Comparison of ENCODE assay signal across 12 cellular contexts in the genomic region with DNA sequence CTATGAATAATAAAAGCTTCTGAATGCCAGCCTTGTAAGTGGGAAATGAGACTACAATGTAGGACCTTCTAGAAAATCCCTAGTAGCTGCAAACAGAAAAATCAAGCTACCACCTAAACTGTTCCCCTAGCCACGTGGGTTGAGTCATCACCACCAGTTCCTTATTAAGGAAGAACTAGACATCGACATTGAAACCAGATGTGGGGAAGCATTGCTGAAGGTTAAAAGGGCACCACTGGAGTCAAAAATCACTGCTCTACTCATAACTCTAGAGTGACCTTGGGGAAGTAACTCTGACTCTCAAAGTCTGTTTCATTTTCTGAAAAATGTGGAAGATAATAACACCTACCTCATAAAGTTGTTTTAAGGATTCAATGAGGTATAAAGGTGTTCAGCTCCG. TPM values are rescaled to one million over a fixed set of nuclear protein-coding genes. Genes with fewer than 3 reads are reported as not detected.
A peak's percentile ranks its signal among the peaks of the same experiment; 100 is the strongest.
DNase-seq lines count a peak whose midpoint lies in the region; ATAC-seq and TF ChIP-seq lines count a peak whose summit lies in the region.
"Had no signal": no experiment of that assay in that cellular context is flagged by ENCODE, and none has a peak within 500 bp of the region (broad histone marks: within the 10 kb centered on the region; RNA-seq: fewer than 3 reads in every experiment).

No MANE protein-coding gene starts in this region.

- WGBS in gastroesophageal sphincter (ENCODE audit: low coverage in 1 of 2), 2 donors: 61 to 63% methylated on average over 3 of the region's 3 CpGs
- 17% methylated on average over 3 of the region's 3 CpGs for WGBS in suprapubic skin

- CTCF ChIA-PET in BJ (lab: Yijun Ruan, JAX): interaction anchor here (0.6 to 1.6 kb wide), 8 partner anchors 11 to 1762 kb away, joined by 3 to 6 read pairs (median 3); no protein-coding TSS in a partner anchor

- H3K9me3 ChIP-seq in gastroesophageal sphincter (no peaks in the 10 kb centered on the region), suprapubic skin (no peaks in the 10 kb centered on the region)

- H3K4me3 ChIP-seq in BJ (ENCODE audit: low read depth, low read length) (no peak overlapping the region), epithelial cell of esophagus (ENCODE audit: low read length) (no peak overlapping the region), gastroesophageal sphincter (no peak overlapping the region), suprapubic skin (no peak overlapping the region)
- H3K4me3 ChIP-seq: cardiac muscle cell had no signal

- peaks cover 0 to 12% (median 6%) of the 10 kb centered on the region in 3 donors for H3K4me1 ChIP-seq in gastroesophageal sphincter
- peaks cover 23% of the 10 kb centered on the region for H3K4me1 ChIP-seq in suprapubic skin

- ATAC-seq in GM19351 (IDR thresholded peaks at IDR 0.05; ENCODE audit: unreplicated experiment) (peak; percentile 90), gastroesophageal sphincter (no peak)

- peak; percentile 56 for DNase-seq in BJ (ENCODE audit: low read depth)
- DNase-seq in HS-5 (ENCODE audit: low read depth): peak; percentile 41
- DNase-seq in epithelial cell of esophagus (ENCODE audit: low read depth): peak; percentile 30
- DNase-seq in DMS53 treated with DMSO at 0.1 percent for 48 hours (lab: John Stamatoyannopoulos, UW; ENCODE audit: unreplicated experiment): no peak
- DNase-seq in suprapubic skin (ENCODE audit: low spot score in 2 of 2): no peak
- no peak for DNase-seq in NCI-H2196 (lab: John Stamatoyannopoulos, UW; ENCODE audit: unreplicated experiment)
- DNase-seq: left cardiac atrium; stimulated activated CD4-positive, alpha-beta T cell treated with anti-CD3 and anti-CD28 coated beads, Interleukin-4, amount 100 ng/mL, for 1 hour had no signal

- TF ChIP-seq CTCF in BJ (IDR thresholded peaks at IDR 0.05; ENCODE audit: insufficient read depth, low read depth, low read length): no peak
- no peak for TF ChIP-seq CTCF in epithelial cell of esophagus (IDR thresholded peaks at IDR 0.05; ENCODE audit: insufficient read depth, low read depth, low read length, missing control alignments)
- no peak for TF ChIP-seq CTCF in gastroesophageal sphincter (IDR thresholded peaks at IDR 0.05)
- no peak for TF ChIP-seq CTCF in suprapubic skin (IDR thresholded peaks at IDR 0.05)

- H3K27me3 ChIP-seq in BJ (ENCODE audit: control insufficient read depth, insufficient read depth, low read length): no peaks in the 10 kb centered on the region
- H3K27me3 ChIP-seq in gastroesophageal sphincter: no peaks in the 10 kb centered on the region
- no peaks in the 10 kb centered on the region for H3K27me3 ChIP-seq in suprapubic skin
- H3K27me3 ChIP-seq: cardiac muscle cell had no signal

- POLR2A ChIA-PET in BJ (lab: Charles Lee): no interaction called here

- TF ChIP-seq POLR2A in gastroesophageal sphincter (IDR thresholded peaks at IDR 0.05): no peak
- TF ChIP-seq POLR2A in suprapubic skin (IDR thresholded peaks at IDR 0.05): no peak

- TF ChIP-seq EP300 in gastroesophageal sphincter (IDR thresholded peaks at IDR 0.05): no peak
- no peak for TF ChIP-seq EP300 in suprapubic skin (IDR thresholded peaks at IDR 0.05)

- no peaks in the 10 kb centered on the region for H3K36me3 ChIP-seq in BJ (ENCODE audit: control insufficient read depth, insufficient read depth, low read length)
- no peaks in the 10 kb centered on the region for H3K36me3 ChIP-seq in gastroesophageal sphincter
- H3K36me3 ChIP-seq in suprapubic skin: no peaks in the 10 kb centered on the region
- H3K36me3 ChIP-seq: cardiac muscle cell had no signal

- H3K27ac ChIP-seq in gastroesophageal sphincter (no peak overlapping the region), suprapubic skin (no peak overlapping the region)
- H3K27ac ChIP-seq: cardiac muscle cell had no signal

RNA-seq across cellular contexts. Expression of gene CNIH1, which starts 9.4 kb away (rescaled TPM):
- polyA plus RNA-seq in BJ (2011; rRNA removed): 313 and 396 TPM in 2 replicates
- 326 and 553 TPM in 2 replicates for polyA minus RNA-seq in BJ (2011; rRNA and poly(A)+ RNA removed)
- total RNA-seq in gastroesophageal sphincter (100 to 1,000 TPM in 2 of 4 donors, 10 to 100 TPM in 2; 96.8 to 179 (median 127) TPM), suprapubic skin (100 to 1,000 TPM in 2 of 4 donors, 10 to 100 TPM in 2; 48.9 to 137 (median 99.3) TPM)

RNA-seq across cellular contexts. Expression of gene GMFB, which starts 38.2 kb away (rescaled TPM):
- 10.0 and 29.1 TPM in 2 replicates for polyA plus RNA-seq in BJ (2011; rRNA removed)
- 10.6 and 11.2 TPM in 2 replicates for polyA minus RNA-seq in BJ (2011; rRNA and poly(A)+ RNA removed)
- 10 to 100 TPM; 40.0 to 43.7 (median 42.3) TPM for total RNA-seq in gastroesophageal sphincter
- 10 to 100 TPM; 24.1 to 44.3 (median 26.6) TPM for total RNA-seq in suprapubic skin

RNA-seq across cellular contexts. Expression of gene CDKN3, which starts 53.7 kb away (rescaled TPM):
- polyA plus RNA-seq in BJ (2011; rRNA removed): 28.7 and 55.1 TPM in 2 replicates
- 3.9 and 4.9 TPM in 2 replicates for polyA minus RNA-seq in BJ (2011; rRNA and poly(A)+ RNA removed)
- total RNA-seq in gastroesophageal sphincter (1 to 10 TPM in 3 of 4 donors, not detected in 1; 2.0 to 3.1 (median 3.0) TPM), suprapubic skin (1 to 10 TPM in 3 of 4 donors, not detected in 1; 4.9 to 8.0 (median 7.5) TPM)
- polyA plus RNA-seq: IgD-negative memory B cell had no signal

RNA-seq across cellular contexts. Expression of gene CGRRF1, which starts 59.2 kb away (rescaled TPM):
- 7.5 and 11.4 TPM in 2 replicates for polyA plus RNA-seq in BJ (2011; rRNA removed)
- 2.7 and 3.1 TPM in 2 replicates for polyA minus RNA-seq in BJ (2011; rRNA and poly(A)+ RNA removed)
- total RNA-seq in gastroesophageal sphincter: 10 to 100 TPM; 12.3 to 32.8 (median 22.2) TPM
- 10 to 100 TPM in 2 of 4 donors, 1 to 10 TPM in 2; 5.6 to 12.1 (median 9.2) TPM for total RNA-seq in suprapubic skin

Comparison
In these comparisons a context has a peak if more than half of its experiments do, and no peak if none do; other contexts are left out.
1. DNase-seq: peak in BJ (single experiment), HS-5 (single experiment) and epithelial cell of esophagus (single experiment); none in DMS53 treated with DMSO at 0.1 percent for 48 hours (single experiment), suprapubic skin (0 of 2) and NCI-H2196 (single experiment).